Comparison of ENCODE assay signal across 15 cellular contexts in the genomic region with DNA sequence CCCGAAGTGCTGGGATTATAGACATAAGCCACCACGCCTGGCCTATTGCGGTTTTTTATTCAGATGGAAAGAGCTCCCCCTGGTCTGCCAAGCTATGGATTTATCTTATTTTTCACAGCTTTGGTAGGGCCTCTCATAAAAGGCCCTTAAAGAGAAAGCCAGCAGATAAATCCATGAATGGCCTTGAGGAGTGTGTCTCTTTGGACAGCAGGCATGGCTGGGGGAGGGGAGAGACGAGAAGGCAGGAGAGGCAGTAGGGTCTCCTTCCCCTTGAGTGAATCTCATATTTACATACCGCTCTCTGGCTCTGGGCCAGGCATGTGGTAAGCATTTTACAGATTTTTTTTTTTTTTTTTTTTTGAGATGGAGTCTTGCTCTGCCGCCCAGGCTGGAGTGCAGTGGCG.
DNase-seq lines count a peak whose midpoint lies in the region; ATAC-seq and TF ChIP-seq lines count a peak whose summit lies in the region.
"Had no signal": no experiment of that assay in that cellular context is flagged by ENCODE, and none has a peak within 500 bp of the region (broad histone marks: within the 10 kb centered on the region; RNA-seq: fewer than 3 reads in every experiment).

No MANE protein-coding gene starts in this region.

- H3K9ac ChIP-seq in OCI-LY1 (ENCODE audit: low read length), result peak overlapping the region; percentile 26; the same call in 1 of the 2 replicates

- TF ChIP-seq POLR2A in GM18505 (IDR thresholded peaks at IDR 0.05; ENCODE audit: borderline replicate concordance, extremely low read depth, insufficient read depth, insufficient read length), result no peak

- H3K27ac ChIP-seq in DOHH2 (ENCODE audit: low read depth, low read length) (no peak overlapping the region), OCI-LY1 (ENCODE audit: low read depth, low read length, poor library complexity, severe bottlenecking) (peak overlapping the region; percentile 80)
- H3K27ac ChIP-seq: heart left ventricle, sigmoid colon had no signal

- no peaks in the 10 kb centered on the region for H3K9me3 ChIP-seq in DOHH2 (ENCODE audit: control insufficient read depth, insufficient read depth, low read length)
- H3K9me3 ChIP-seq in OCI-LY1 (ENCODE audit: low read length), result no peaks in the 10 kb centered on the region
- H3K9me3 ChIP-seq: heart left ventricle, sigmoid colon had no signal

- H3K9me2 ChIP-seq in DOHH2 (replicated peaks; ENCODE audit: control insufficient read depth, low read length) (no peaks in the 10 kb centered on the region), OCI-LY1 (ENCODE audit: low read depth, low read length) (no peaks in the 10 kb centered on the region)

- peaks cover 11% of the 10 kb centered on the region for H3K4me1 ChIP-seq in DOHH2 (ENCODE audit: control insufficient read depth, low read length)
- H3K4me1 ChIP-seq in OCI-LY1 (ENCODE audit: insufficient read depth, low read length, severe bottlenecking), result peaks cover 25% of the 10 kb centered on the region
- H3K4me1 ChIP-seq: heart left ventricle, sigmoid colon had no signal

- H4K20me1 ChIP-seq in DOHH2 (ENCODE audit: control insufficient read depth, insufficient read depth, low read depth, low read length), result no peaks in the 10 kb centered on the region
- H4K20me1 ChIP-seq in OCI-LY1 (ENCODE audit: insufficient read depth, low read length), result no peaks in the 10 kb centered on the region

- H3F3A ChIP-seq in DOHH2 (ENCODE audit: control insufficient read depth, insufficient read depth) (no peaks in the 10 kb centered on the region), OCI-LY1 (ENCODE audit: insufficient read depth, low read length) (no peaks in the 10 kb centered on the region)

- no peak for ATAC-seq in HG03045 (IDR thresholded peaks at IDR 0.05; ENCODE audit: unreplicated experiment)
- no peak for ATAC-seq in HG03571 (IDR thresholded peaks at IDR 0.05; ENCODE audit: unreplicated experiment)
- no peak for ATAC-seq in GM18505 (IDR thresholded peaks at IDR 0.05; ENCODE audit: unreplicated experiment)
- ATAC-seq: heart left ventricle had no signal

- no peak overlapping the region for H2AFZ ChIP-seq in OCI-LY1 (ENCODE audit: low read length)

- H3K79me2 ChIP-seq in DOHH2 (ENCODE audit: control insufficient read depth, low read length) (no peaks in the 10 kb centered on the region), OCI-LY1 (ENCODE audit: insufficient read depth, low read length) (no peaks in the 10 kb centered on the region)

- TF ChIP-seq CTCF in DOHH2 (IDR thresholded peaks at IDR 0.05; ENCODE audit: low read depth, low read length, poor library complexity, severe bottlenecking) (no peak), OCI-LY1 (IDR thresholded peaks at IDR 0.05; ENCODE audit: low read length) (no peak)

- DNase-seq in NCI-H1105 (lab: John Stamatoyannopoulos, UW) (peak; percentile 22), iris pigment epithelial cell (ENCODE audit: low read depth) (peak; percentile 55), epidermal melanocyte (ENCODE audit: insufficient read length, low spot score) (no peak)
- DNase-seq: caudate nucleus; CD4-positive, CD25-positive, alpha-beta regulatory T cell; heart left ventricle; left cardiac atrium; naive B cell; SHP77 treated with DMSO at 0.1 percent for 48 hours; sigmoid colon had no signal

- H3K27me3 ChIP-seq in DOHH2 (ENCODE audit: control insufficient read depth, low read length) (no peaks in the 10 kb centered on the region), OCI-LY1 (ENCODE audit: insufficient read depth, low read length) (no peaks in the 10 kb centered on the region)
- H3K27me3 ChIP-seq: heart left ventricle, sigmoid colon had no signal

- H3K4me2 ChIP-seq in DOHH2 (ENCODE audit: low read length), result peak overlapping the region; percentile 7; the same call in 1 of the 2 replicates
- peak overlapping the region; percentile 61 for H3K4me2 ChIP-seq in OCI-LY1 (ENCODE audit: low read length)

- no peak overlapping the region for H3K4me3 ChIP-seq in DOHH2 (ENCODE audit: low read length)
- peak overlapping the region; percentile 22 for H3K4me3 ChIP-seq in OCI-LY1 (ENCODE audit: low read depth, low read length, poor library complexity, severe bottlenecking)
- H3K4me3 ChIP-seq: heart left ventricle, sigmoid colon had no signal

- no peaks in the 10 kb centered on the region for H3K36me3 ChIP-seq in DOHH2 (ENCODE audit: control insufficient read depth, low read length)
- H3K36me3 ChIP-seq in OCI-LY1 (ENCODE audit: insufficient read depth, low read length), result peaks cover 15% of the 10 kb centered on the region; the same call in 1 of the 2 replicates
